ENCODE assay signal across 8 cellular contexts in the genomic region with DNA sequence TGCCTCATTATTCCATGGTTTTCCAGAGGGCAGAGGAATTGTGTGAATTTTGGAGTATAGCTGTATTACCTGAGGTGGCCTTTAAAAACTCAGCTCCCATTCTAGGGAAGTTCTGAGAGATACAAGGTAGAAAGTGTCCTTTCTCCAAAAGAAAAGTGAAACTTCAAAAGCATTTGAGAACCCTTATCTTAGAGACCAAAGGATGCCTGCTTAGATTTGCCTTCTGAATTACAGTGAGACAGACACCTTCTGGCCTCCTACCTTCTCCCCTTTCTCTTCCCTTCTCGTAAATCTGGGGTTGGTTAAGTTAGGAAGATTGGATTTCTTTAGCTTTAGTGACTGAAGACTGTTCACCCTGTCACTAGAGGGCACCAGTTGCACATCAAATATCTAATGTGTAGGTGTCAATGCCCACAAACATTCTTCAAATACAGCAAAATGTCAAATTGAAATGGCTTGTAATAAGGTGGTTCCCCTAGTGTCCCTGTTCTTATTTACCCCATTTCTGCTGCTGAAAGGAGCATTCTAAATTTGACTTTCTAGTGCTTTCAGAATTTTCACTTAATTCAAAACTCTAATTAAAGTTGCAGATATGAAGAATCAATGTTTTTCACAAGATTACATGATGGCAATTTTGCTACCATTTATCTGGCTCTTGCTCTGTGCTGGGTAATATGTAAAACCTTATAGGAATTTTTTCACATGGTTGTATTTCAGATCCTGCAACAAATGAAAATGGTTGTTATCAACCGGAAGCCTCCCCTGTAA. TPM values are rescaled to one million over a fixed set of nuclear protein-coding genes. Genes with fewer than 3 reads are reported as not detected.
A peak's percentile ranks its signal among the peaks of the same experiment; 100 is the strongest.
DNase-seq lines count a peak whose midpoint lies in the region; ATAC-seq and TF ChIP-seq lines count a peak whose summit lies in the region.

No MANE protein-coding gene starts in this region.

- intact Hi-C loops in uterus (cut with DNase I; ENCODE audit: low total_unique reads), result no loop called here

- no peak for TF ChIP-seq POLR2A in uterus (IDR thresholded peaks at IDR 0.05)

- no peaks in the 10 kb centered on the region for H3K9me3 ChIP-seq in uterus

- no peak overlapping the region for H3K4me3 ChIP-seq in uterus

- no peak overlapping the region for H3K27ac ChIP-seq in uterus

- H3K4me3 Mint-ChIP-seq in neural crest cell, result no peak overlapping the region

- H3K36me3 Mint-ChIP-seq in neural crest cell (ENCODE audit: low read depth), result peaks cover 4% of the 10 kb centered on the region

- DNase-seq in COR-L47 (lab: John Stamatoyannopoulos, UW) (peak; percentile 74), NCI-H446 treated with DMSO at 0.1 percent for 48 hours (lab: John Stamatoyannopoulos, UW) (peak; percentile 10), fibroblast of gingiva (ENCODE audit: low read depth) (peak; percentile 46), neural crest cell (ENCODE audit: low read depth, low spot score) (peak; percentile 57), uterus (peak in 1 of 2 donors; percentile 30)
- peak; percentile 52 for DNase-seq in activated CD4-positive, alpha-beta T cell treated with anti-CD3 and anti-CD28 coated beads for 48 hours

- no peaks in the 10 kb centered on the region for H3K27me3 ChIP-seq in uterus

- no peaks in the 10 kb centered on the region for H3K27me3 Mint-ChIP-seq in neural crest cell (ENCODE audit: low read depth)

- no peaks in the 10 kb centered on the region for H3K9me3 Mint-ChIP-seq in neural crest cell

- no peaks in the 10 kb centered on the region for H3K36me3 ChIP-seq in uterus

- H3K4me1 Mint-ChIP-seq in neural crest cell, result peaks cover 30% of the 10 kb centered on the region

- H3K27ac Mint-ChIP-seq in neural crest cell (ENCODE audit: unreplicated experiment), result no peak overlapping the region

- ATAC-seq in GM19025 (IDR thresholded peaks at IDR 0.05; ENCODE audit: low read depth, unreplicated experiment) (peak; percentile 24), HG03175 (IDR thresholded peaks at IDR 0.05; ENCODE audit: unreplicated experiment) (peak; percentile 46)

- TF ChIP-seq CTCF in neural crest cell (conservative IDR thresholded peaks at IDR 0.05) (peak; percentile 84), uterus (IDR thresholded peaks at IDR 0.05) (peak; percentile 44 to 79 (median 58))

- H3K4me1 ChIP-seq in uterus, result no peaks in the 10 kb centered on the region

RNA-seq across cellular contexts. Expression of gene PRRC1, which starts 46.7 kb away (rescaled TPM):
- 58.6 and 63.1 TPM in 2 replicates for total RNA-seq in neural crest cell
- total RNA-seq in uterus, result 100 to 1,000 TPM in 2 of 4 donors, 10 to 100 TPM in 2; 32.9 to 109 (median 77.3) TPM
